ENCODE assay signal across 15 cellular contexts in the genomic region with DNA sequence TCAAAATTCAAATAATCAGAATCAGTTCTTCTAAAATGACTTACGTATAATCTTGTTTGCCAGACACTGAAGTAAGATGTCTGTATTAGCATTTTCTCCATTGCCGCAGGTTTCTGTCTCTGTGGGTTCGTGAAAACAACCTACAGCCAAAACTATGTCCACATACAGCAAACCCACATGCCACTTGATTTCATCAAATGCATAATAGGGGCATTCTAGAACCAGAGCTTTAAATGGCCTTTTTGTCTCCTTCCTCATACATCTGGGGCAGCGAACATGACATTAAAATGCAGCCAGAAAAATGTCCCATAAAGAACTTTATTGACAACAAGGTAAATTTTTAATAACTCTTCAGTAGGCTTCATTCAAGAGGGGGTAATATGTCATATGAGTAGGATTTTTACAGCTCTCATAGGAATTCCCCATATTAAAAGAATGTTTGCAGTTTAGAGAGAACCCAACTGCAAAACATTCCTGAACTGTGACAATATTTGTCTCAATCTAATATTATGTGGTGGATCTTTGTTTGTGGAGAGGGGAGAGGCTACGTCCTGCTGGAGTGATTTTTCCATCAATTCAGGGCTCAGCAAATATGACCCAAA.
DNase-seq lines count a peak whose midpoint lies in the region; ATAC-seq and TF ChIP-seq lines count a peak whose summit lies in the region.
"Had no signal": no experiment of that assay in that cellular context is flagged by ENCODE, and none has a peak within 500 bp of the region (broad histone marks: within the 10 kb centered on the region; RNA-seq: fewer than 3 reads in every experiment).

No MANE protein-coding gene starts in this region.

- H3K4me1 ChIP-seq in left lung (peaks cover 0 to 11% of the 10 kb centered on the region in 2 donors), skeletal muscle satellite cell (ENCODE audit: control insufficient read depth, insufficient read depth, low read length) (peaks cover 13% of the 10 kb centered on the region)

- H3K9me3 ChIP-seq in left lung (no peaks in the 10 kb centered on the region), skeletal muscle satellite cell (replicated peaks; ENCODE audit: low read length) (no peaks in the 10 kb centered on the region)

- H3K27me3 ChIP-seq in brain microvascular endothelial cell (replicated peaks) (no peaks in the 10 kb centered on the region), left lung (no peaks in the 10 kb centered on the region), skeletal muscle satellite cell (ENCODE audit: control insufficient read depth, insufficient read depth, low read length) (no peaks in the 10 kb centered on the region)

- 0 out of 2 replicates have a peak overlapping the region, but pooled peaks have one; percentile 6 for H3K4me3 Mint-ChIP-seq in HFFc6
- H3K4me3 Mint-ChIP-seq: T-helper 1 cell treated with Interleukin-12 subunit alpha and Interleukin-12 subunit beta and Interleukin-4 antibody, amounts not matched to agents 30 μg/mL and 1 μg/mL, for 36 hours had no signal

- H3K4me3 ChIP-seq in brain microvascular endothelial cell (ENCODE audit: low read depth, low read length) (no peak overlapping the region), left lung (no peak overlapping the region), skeletal muscle satellite cell (ENCODE audit: low read length) (peak overlapping the region; percentile 56)

- H3K4me1 Mint-ChIP-seq in HFFc6 (ENCODE audit: low read depth) = peaks cover 15% of the 10 kb centered on the region

- DNase-seq in HFFc6 (no peak), brain microvascular endothelial cell (no peak), left lung (no peak), T-helper 2 cell (no peak), NCI-H2196 treated with DMSO at 0.1 percent for 48 hours (lab: John Stamatoyannopoulos, UW; ENCODE audit: unreplicated experiment) (no peak)
- DNase-seq: activated CD4-positive, alpha-beta T cell treated with anti-CD3 and anti-CD28 coated beads for 48 hours; activated T-cell treated with anti-CD3 and anti-CD28 coated beads, Interleukin-2, amount 50 U/mL, for 1 hour; dermis blood vessel endothelial cell; mesendoderm; NCI-H1092 treated with DMSO at 0.1 percent for 48 hours; NCI-H226 had no signal

- H3K4me2 ChIP-seq in skeletal muscle satellite cell (ENCODE audit: low read length) = peak overlapping the region; percentile 66

- H3K36me3 Mint-ChIP-seq in HFFc6 (ENCODE audit: low read depth) = peaks cover 8% of the 10 kb centered on the region; the same call in 1 of the 2 replicates

- no peak overlapping the region for H3K27ac Mint-ChIP-seq in HFFc6
- H3K27ac Mint-ChIP-seq: T-helper 1 cell treated with Interleukin-12 subunit alpha and Interleukin-12 subunit beta and Interleukin-4 antibody, amounts not matched to agents 30 μg/mL and 1 μg/mL, for 36 hours had no signal

- H3K9me3 Mint-ChIP-seq in HFFc6 = no peaks in the 10 kb centered on the region; the same call in 1 of the 2 replicates
- H3K9me3 Mint-ChIP-seq: T-helper 1 cell treated with Interleukin-12 subunit alpha and Interleukin-12 subunit beta and Interleukin-4 antibody, amounts not matched to agents 30 μg/mL and 1 μg/mL, for 36 hours had no signal

- in situ Hi-C loops in brain microvascular endothelial cell (cut with HindIII; ENCODE audit: low pct_ligation_motif_present, low sequenced_read_pairs) = no loop called here

- ATAC-seq in left lung (peak; percentile 46), GM19395 (IDR thresholded peaks at IDR 0.05; ENCODE audit: unreplicated experiment) (no peak), GM19467 (IDR thresholded peaks at IDR 0.05; ENCODE audit: unreplicated experiment) (no peak)

- no peaks in the 10 kb centered on the region for H3K36me3 ChIP-seq in brain microvascular endothelial cell (replicated peaks)
- H3K36me3 ChIP-seq in left lung = no peaks in the 10 kb centered on the region
- H3K36me3 ChIP-seq in skeletal muscle satellite cell (ENCODE audit: insufficient read depth, low read length) = no peaks in the 10 kb centered on the region

- TF ChIP-seq CTCF in HFFc6 (IDR thresholded peaks at IDR 0.05) = no peak
- no peak for TF ChIP-seq CTCF in brain microvascular endothelial cell (IDR thresholded peaks at IDR 0.05; ENCODE audit: low read depth, low read length, missing control alignments)
- no peak for TF ChIP-seq CTCF in left lung (IDR thresholded peaks at IDR 0.05)

- peak overlapping the region; percentile 54 for H3K9ac ChIP-seq in skeletal muscle satellite cell (ENCODE audit: low read depth, low read length)

- H3K27ac ChIP-seq in brain microvascular endothelial cell (peak overlapping the region; percentile 65), left lung (no peak overlapping the region)

- H3K27me3 Mint-ChIP-seq in HFFc6 (ENCODE audit: insufficient read depth) = peaks cover 18% of the 10 kb centered on the region

- intact Hi-C loops in left lung (cut with DNase I) = no loop called here
